ENCODE assay signal across 13 cellular contexts in genomic region chr11:11263238-11264030, GRCh38.
A peak's percentile ranks its signal among the peaks of the same experiment; 100 is the strongest.
DNase-seq lines count a peak whose midpoint lies in the region; FAIRE-seq and TF ChIP-seq lines count a peak whose summit lies in the region.
"Had no signal": no experiment of that assay in that cellular context is flagged by ENCODE, and none has a peak within 500 bp of the region (broad histone marks: within the 10 kb centered on the region; RNA-seq: fewer than 3 reads in every experiment).

No MANE protein-coding gene starts in this region.

- H3K4me3 ChIP-seq in cardiac fibroblast (replicated peaks in 1 of 2; ENCODE audit: low read depth in 2 of 2, low read length in 2 of 2) (no peak overlapping the region), prostate gland (no peak overlapping the region)
- H3K4me3 ChIP-seq: gastrocnemius medialis, PC-9 had no signal

- no peaks in the 10 kb centered on the region for H3K4me1 ChIP-seq in prostate gland (replicated peaks)

- H3K27ac ChIP-seq in prostate gland = no peak overlapping the region
- H3K27ac ChIP-seq: gastrocnemius medialis, PC-9 had no signal

- 38% methylated on average over 8 of the region's 8 CpGs for WGBS in prostate gland

- intact Hi-C loops in prostate gland (cut with DNase I) = no loop called here

- DNase-seq in NCI-H1694 (lab: John Stamatoyannopoulos, UW) (peak; percentile 41), NCI-H1694 treated with DMSO at 0.1 percent for 48 hours (lab: John Stamatoyannopoulos, UW) (no peak), NCI-H2171 treated with DMSO at 0.1 percent for 48 hours (lab: John Stamatoyannopoulos, UW) (peak; percentile 51), cardiac fibroblast (ENCODE audit: low read depth in 2 of 2) (peak; percentile 8 to 14), prostate gland (ENCODE audit: low spot score) (peak; percentile 24), middle frontal gyrus (ENCODE audit: extremely low spot score, low spot score) (no peak), D721Med (ENCODE audit: insufficient read length, low spot score) (no peak)
- DNase-seq in NK-92 treated with Interleukin-12 subunit alpha and Interleukin-12 subunit beta, amount 100 ng/mL, for 24 hours (lab: John Stamatoyannopoulos, UW) = no peak
- DNase-seq: GDM1, GOT3, PC-9 had no signal

- no peaks in the 10 kb centered on the region for H3K9me3 ChIP-seq in prostate gland
- H3K9me3 ChIP-seq: gastrocnemius medialis had no signal

- FAIRE-seq in D721Med (lab: Jason Lieb, UNC) = no peak
- FAIRE-seq: A204.1 had no signal

- no peaks in the 10 kb centered on the region for H3K27me3 ChIP-seq in prostate gland (replicated peaks; ENCODE audit: insufficient read depth)
- H3K27me3 ChIP-seq: gastrocnemius medialis had no signal

- H3K36me3 ChIP-seq in prostate gland = no peaks in the 10 kb centered on the region
- H3K36me3 ChIP-seq: gastrocnemius medialis had no signal

- TF ChIP-seq POLR2A in prostate gland (IDR thresholded peaks at IDR 0.05) = no peak

- TF ChIP-seq CTCF in cardiac fibroblast (IDR thresholded peaks at IDR 0.05; ENCODE audit: low read depth, low read length) (no peak), prostate gland (IDR thresholded peaks at IDR 0.05) (no peak), D721Med (IDR thresholded peaks at IDR 0.05; ENCODE audit: insufficient read depth, missing control alignments) (no peak)

Comparison
In these comparisons a context has a peak if more than half of its experiments do, and no peak if none do; other contexts are left out.
1. DNase-seq: peak in NCI-H1694 (single experiment), NCI-H2171 treated with DMSO at 0.1 percent for 48 hours (single experiment), cardiac fibroblast (2 of 2) and prostate gland (single experiment); none in NCI-H1694 treated with DMSO at 0.1 percent for 48 hours (single experiment), NK-92 treated with Interleukin-12 subunit alpha and Interleukin-12 subunit beta, amount 100 ng/mL, for 24 hours (single experiment), middle frontal gyrus (single experiment) and D721Med (single experiment).